ENCODE assay signal across 2 cellular contexts in the genomic region with DNA sequence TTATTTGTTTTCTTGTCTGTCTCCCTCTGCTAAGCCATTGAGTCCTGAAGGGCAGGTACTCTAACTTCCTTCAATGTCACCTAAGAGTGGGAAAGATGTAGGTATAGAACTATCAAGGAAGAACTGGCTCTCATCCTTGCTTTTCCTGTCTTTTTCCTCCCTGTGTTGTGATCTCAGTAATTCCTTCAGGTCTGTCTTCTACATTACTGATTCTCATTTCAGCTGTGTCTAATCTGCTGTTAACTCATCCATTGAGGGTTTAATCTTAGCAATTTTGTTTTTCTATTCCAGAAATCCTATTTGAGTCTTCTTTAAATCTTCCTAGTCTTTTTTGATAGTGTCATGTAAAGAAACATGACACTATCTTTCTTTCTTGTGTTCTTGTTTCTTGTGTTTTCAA.
TF ChIP-seq lines count a peak whose summit lies in the region.

No MANE protein-coding gene starts in this region.

TF ChIP-seq in SK-N-SH, 30 proteins besides CTCF, POLR2A, EP300 and RAD21 (continued from another document):
- TF ChIP-seq, protein P1, sequence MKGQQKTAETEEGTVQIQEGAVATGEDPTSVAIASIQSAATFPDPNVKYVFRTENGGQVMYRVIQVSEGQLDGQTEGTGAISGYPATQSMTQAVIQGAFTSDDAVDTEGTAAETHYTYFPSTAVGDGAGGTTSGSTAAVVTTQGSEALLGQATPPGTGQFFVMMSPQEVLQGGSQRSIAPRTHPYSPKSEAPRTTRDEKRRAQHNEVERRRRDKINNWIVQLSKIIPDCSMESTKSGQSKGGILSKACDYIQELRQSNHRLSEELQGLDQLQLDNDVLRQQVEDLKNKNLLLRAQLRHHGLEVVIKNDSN (IDR thresholded peaks at IDR 0.05; ENCODE audit: borderline replicate concordance, low read depth), result no peak
- TF ChIP-seq TCF12 (IDR thresholded peaks at IDR 0.05), result no peak
- TF ChIP-seq ELF1 (IDR thresholded peaks at IDR 0.05), result no peak
- no peak for TF ChIP-seq JUND (IDR thresholded peaks at IDR 0.05)
- no peak for TF ChIP-seq FOXM1 (IDR thresholded peaks at IDR 0.05; ENCODE audit: low read depth)
- TF ChIP-seq POLR2AphosphoS5 (IDR thresholded peaks at IDR 0.05; ENCODE audit: low read depth, low read length), result no peak
- TF ChIP-seq MXI1 (IDR thresholded peaks at IDR 0.05; ENCODE audit: low read depth, low read length), result no peak
- TF ChIP-seq, protein P2, sequence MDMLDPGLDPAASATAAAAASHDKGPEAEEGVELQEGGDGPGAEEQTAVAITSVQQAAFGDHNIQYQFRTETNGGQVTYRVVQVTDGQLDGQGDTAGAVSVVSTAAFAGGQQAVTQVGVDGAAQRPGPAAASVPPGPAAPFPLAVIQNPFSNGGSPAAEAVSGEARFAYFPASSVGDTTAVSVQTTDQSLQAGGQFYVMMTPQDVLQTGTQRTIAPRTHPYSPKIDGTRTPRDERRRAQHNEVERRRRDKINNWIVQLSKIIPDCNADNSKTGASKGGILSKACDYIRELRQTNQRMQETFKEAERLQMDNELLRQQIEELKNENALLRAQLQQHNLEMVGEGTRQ (IDR thresholded peaks at IDR 0.05; ENCODE audit: borderline replicate concordance, low read depth, low read length), result no peak
- TF ChIP-seq, protein P3, sequence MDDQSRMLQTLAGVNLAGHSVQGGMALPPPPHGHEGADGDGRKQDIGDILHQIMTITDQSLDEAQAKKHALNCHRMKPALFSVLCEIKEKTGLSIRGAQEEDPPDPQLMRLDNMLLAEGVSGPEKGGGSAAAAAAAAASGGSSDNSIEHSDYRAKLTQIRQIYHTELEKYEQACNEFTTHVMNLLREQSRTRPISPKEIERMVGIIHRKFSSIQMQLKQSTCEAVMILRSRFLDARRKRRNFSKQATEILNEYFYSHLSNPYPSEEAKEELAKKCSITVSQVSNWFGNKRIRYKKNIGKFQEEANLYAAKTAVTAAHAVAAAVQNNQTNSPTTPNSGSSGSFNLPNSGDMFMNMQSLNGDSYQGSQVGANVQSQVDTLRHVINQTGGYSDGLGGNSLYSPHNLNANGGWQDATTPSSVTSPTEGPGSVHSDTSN (IDR thresholded peaks at IDR 0.05), result no peak
- TF ChIP-seq EZH2phosphoT487 (IDR thresholded peaks at IDR 0.05; ENCODE audit: borderline replicate concordance, low read depth), result no peak
- TF ChIP-seq SIN3A (IDR thresholded peaks at IDR 0.05; ENCODE audit: borderline replicate concordance, low read depth, low read length), result no peak
- TF ChIP-seq MEF2A (IDR thresholded peaks at IDR 0.05; ENCODE audit: borderline replicate concordance, low read depth), result no peak
- TF ChIP-seq RCOR1 (IDR thresholded peaks at IDR 0.05; ENCODE audit: low read length), result no peak
- no peak for TF ChIP-seq RFX5 (IDR thresholded peaks at IDR 0.05; ENCODE audit: low read length)

TF ChIP-seq in K562, 482 proteins besides CTCF, POLR2A, EP300 and RAD21 (continued from another document):
- TF ChIP-seq, protein P4, sequence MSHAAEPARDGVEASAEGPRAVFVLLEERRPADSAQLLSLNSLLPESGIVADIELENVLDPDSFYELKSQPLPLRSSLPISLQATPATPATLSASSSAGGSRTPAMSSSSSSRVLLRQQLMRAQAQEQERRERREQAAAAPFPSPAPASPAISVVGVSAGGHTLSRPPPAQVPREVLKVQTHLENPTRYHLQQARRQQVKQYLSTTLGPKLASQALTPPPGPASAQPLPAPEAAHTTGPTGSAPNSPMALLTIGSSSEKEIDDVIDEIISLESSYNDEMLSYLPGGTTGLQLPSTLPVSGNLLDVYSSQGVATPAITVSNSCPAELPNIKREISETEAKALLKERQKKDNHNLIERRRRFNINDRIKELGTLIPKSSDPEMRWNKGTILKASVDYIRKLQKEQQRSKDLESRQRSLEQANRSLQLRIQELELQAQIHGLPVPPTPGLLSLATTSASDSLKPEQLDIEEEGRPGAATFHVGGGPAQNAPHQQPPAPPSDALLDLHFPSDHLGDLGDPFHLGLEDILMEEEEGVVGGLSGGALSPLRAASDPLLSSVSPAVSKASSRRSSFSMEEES (CRISPR knock-in tag; IDR thresholded peaks at IDR 0.05), result no peak
- TF ChIP-seq ARID1B (IDR thresholded peaks at IDR 0.05), result no peak
